Comparison of ENCODE assay signal across 11 cellular contexts in genomic region chr15:68205949-68206539, GRCh38. TPM values are rescaled to one million over a fixed set of nuclear protein-coding genes. Genes with fewer than 3 reads are reported as not detected.
DNase-seq lines count a peak whose midpoint lies in the region; ATAC-seq, FAIRE-seq and TF ChIP-seq lines count a peak whose summit lies in the region.
"Had no signal": no experiment of that assay in that cellular context is flagged by ENCODE, and none has a peak within 500 bp of the region (broad histone marks: within the 10 kb centered on the region; RNA-seq: fewer than 3 reads in every experiment).

No MANE protein-coding gene starts in this region.

- peak overlapping the region in 1 of 4 donors; percentile 1 for H3K4me3 ChIP-seq in adrenal gland
- no peak overlapping the region for H3K4me3 ChIP-seq in HepG2 (replicated peaks in 1 of 3; ENCODE audit: insufficient read depth in 1 of 3, low read depth in 2 of 3, low read length in 3 of 3)
- H3K4me3 ChIP-seq in thymus (ENCODE audit: low read length), result no peak overlapping the region

- TF ChIP-seq EP300 in HepG2 (IDR thresholded peaks at IDR 0.05; ENCODE audit: low read depth in 2 of 2, low read length in 2 of 2) (no peak), HepG2 (CRISPR knock-in tag; IDR thresholded peaks at IDR 0.05; ENCODE audit: borderline replicate concordance) (no peak)

- H3K36me3 ChIP-seq in adrenal gland (replicated peaks in 1 of 2), result no peaks in the 10 kb centered on the region
- H3K36me3 ChIP-seq in HepG2 (replicated peaks in 1 of 2; ENCODE audit: control insufficient read depth in 1 of 2, insufficient read depth in 2 of 2, low read length in 2 of 2), result peaks cover 3% of the 10 kb centered on the region in 2 experiments; a peak in 2 of 5 replicates
- H3K36me3 ChIP-seq in thymus (ENCODE audit: control insufficient read depth, insufficient read depth), result peaks cover under 1% of the 10 kb centered on the region

- no peak overlapping the region for H3K9ac ChIP-seq in HepG2 (ENCODE audit: insufficient read depth, low read depth, low read length)
- H3K9ac ChIP-seq: parathyroid adenoma had no signal

- POLR2A ChIA-PET in HepG2 (lab: Yijun Ruan, JAX), result no interaction called here

- no peaks in the 10 kb centered on the region for H3K79me2 ChIP-seq in HepG2 (ENCODE audit: insufficient read depth, low read length)
- H3K79me2 ChIP-seq: parathyroid adenoma had no signal

- TF ChIP-seq RAD21 in HepG2 (CRISPR knock-in tag; IDR thresholded peaks at IDR 0.05), result no peak

- no peaks in the 10 kb centered on the region for H3K27me3 Mint-ChIP-seq in activated CD4-positive, alpha-beta T cell treated with anti-CD3 and anti-CD28 coated beads, Interleukin-2, amount 10 ng/mL, durations not matched to agents 24 days and 14 days

- peak overlapping the region; percentile 73 for H3K4me3 Mint-ChIP-seq in activated CD4-positive, alpha-beta T cell treated with anti-CD3 and anti-CD28 coated beads, Interleukin-2, amount 10 ng/mL, durations not matched to agents 24 days and 14 days

- H4K20me1 ChIP-seq in HepG2 (ENCODE audit: insufficient read depth, low read length), result 0 out of 2 replicates have a peak, but pooled peaks cover 6% of the 10 kb centered on the region

- no TSS peak for BruUV-seq in HepG2 (replicated peaks; lab: Mats Ljungman, UMichigan)

- H3K9me3 ChIP-seq in adrenal gland (replicated peaks in 1 of 3) (no peaks in the 10 kb centered on the region), HepG2 (ENCODE audit: low read length) (no peaks in the 10 kb centered on the region), thymus (ENCODE audit: control insufficient read depth) (peaks cover 2% of the 10 kb centered on the region)

- WGBS in adrenal gland, 4 donors, result 66 to 80% (median 74%) methylated on average over 10 to 14 of the region's 14 CpGs
- 92% methylated on average over 11 of the region's 14 CpGs for WGBS in HepG2 (ENCODE audit: low lambda C conversion rate)
- 61% methylated on average over 14 of the region's 14 CpGs for WGBS in thymus

- DNase-seq in activated CD4-positive, alpha-beta T cell treated with anti-CD3 and anti-CD28 coated beads, Interleukin-2, amount 10 ng/mL, durations not matched to agents 24 days and 14 days, result peak; percentile 76
- no peak for DNase-seq in activated CD4-positive, alpha-beta T cell treated with anti-CD3 and anti-CD28 coated beads, Interleukin-2, amount 50 U/mL, for 4 hours
- peak; percentile 50 to 74 (median 59) for DNase-seq in adrenal gland
- no peak for DNase-seq in HepG2 (ENCODE audit: low spot score)
- DNase-seq in GM10266 (ENCODE audit: extremely low spot score), result no peak
- DNase-seq in stimulated activated CD4-positive, alpha-beta T cell treated with anti-CD3 and anti-CD28 coated beads, Interleukin-12 subunit alpha, Interleukin-12 subunit beta, amount 100 ng/mL, for 4 hours, result no peak
- DNase-seq: activated T-cell treated with anti-CD3 and anti-CD28 coated beads, Interleukin-2, amount 50 U/mL, for 1 hour; NCI-H774 had no signal

- H3K4me2 ChIP-seq in HepG2 (ENCODE audit: low read depth, low read length), result no peak overlapping the region

- CTCF ChIA-PET in HepG2 (lab: Yijun Ruan, JAX; ENCODE audit: low intra/inter-chr PET ratio, low total read pairs), result no interaction called here

- in situ Hi-C loops in HepG2 (cut with HindIII; ENCODE audit: extremely low pct_ligation_motif_present, low pct_unique_long_range_greater_than_20kb), result no loop called here

- peaks cover 43% of the 10 kb centered on the region for H3K4me1 Mint-ChIP-seq in activated CD4-positive, alpha-beta T cell treated with anti-CD3 and anti-CD28 coated beads, Interleukin-2, amount 10 ng/mL, durations not matched to agents 24 days and 14 days

- no peak for ATAC-seq in HepG2
- no peak for ATAC-seq in HG03280 (IDR thresholded peaks at IDR 0.05; ENCODE audit: unreplicated experiment)

- no peaks in the 10 kb centered on the region for H3K27me3 ChIP-seq in adrenal gland
- no peaks in the 10 kb centered on the region for H3K27me3 ChIP-seq in HepG2 (ENCODE audit: control insufficient read depth in 1 of 2, insufficient read depth in 2 of 2, low read length in 2 of 2)
- no peaks in the 10 kb centered on the region for H3K27me3 ChIP-seq in thymus (ENCODE audit: control insufficient read depth, insufficient read depth)

- peaks cover 18% of the 10 kb centered on the region for H3K36me3 Mint-ChIP-seq in activated CD4-positive, alpha-beta T cell treated with anti-CD3 and anti-CD28 coated beads, Interleukin-2, amount 10 ng/mL, durations not matched to agents 24 days and 14 days (ENCODE audit: low read depth)

- H3K4me1 ChIP-seq in adrenal gland (replicated peaks in 1 of 2), result peaks cover 12 to 23% of the 10 kb centered on the region in 2 donors
- H3K4me1 ChIP-seq in HepG2 (ENCODE audit: insufficient read depth, low read length), result peaks cover 38% of the 10 kb centered on the region
- peaks cover 7% of the 10 kb centered on the region for H3K4me1 ChIP-seq in thymus (ENCODE audit: control insufficient read depth, insufficient read depth, low read length)

- H3K27ac Mint-ChIP-seq in activated CD4-positive, alpha-beta T cell treated with anti-CD3 and anti-CD28 coated beads, Interleukin-2, amount 10 ng/mL, durations not matched to agents 24 days and 14 days, result peak overlapping the region; percentile 73

- no peak for TF ChIP-seq CTCF in adrenal gland (IDR thresholded peaks at IDR 0.05)
- no peak for TF ChIP-seq CTCF in HepG2 (CRISPR knock-in tag; IDR thresholded peaks at IDR 0.05)
- no peak for TF ChIP-seq CTCF in GM10266 (IDR thresholded peaks at IDR 0.05; ENCODE audit: control insufficient read depth, insufficient read depth, low read depth, missing control alignments)

- no peak overlapping the region for H2AFZ ChIP-seq in HepG2 (ENCODE audit: low read length)

- no peaks in the 10 kb centered on the region for H3K9me3 Mint-ChIP-seq in activated CD4-positive, alpha-beta T cell treated with anti-CD3 and anti-CD28 coated beads, Interleukin-2, amount 10 ng/mL, durations not matched to agents 24 days and 14 days

- intact Hi-C loops in activated CD4-positive, alpha-beta T cell treated with anti-CD3 and anti-CD28 coated beads, Interleukin-2, amount 10 ng/mL, durations not matched to agents 24 days and 14 days (cut with micrococcal nuclease), result no loop called here
- intact Hi-C loops in adrenal gland (cut with DNase I) (loop anchor here (5.0 kb wide), 1 partner anchor 344 kb away; no protein-coding TSS in a partner anchor), HepG2 (cut with micrococcal nuclease; ENCODE audit: unreplicated experiment) (no loop called here)

- H3K27ac ChIP-seq in adrenal gland (peak overlapping the region in 2 of 5 donors; percentile 32 to 79), HepG2 (ENCODE audit: extremely low read length, insufficient read depth, low read length) (peak overlapping the region; percentile 81), thymus (ENCODE audit: low read depth) (peak overlapping the region; percentile 19)
- H3K27ac ChIP-seq: parathyroid adenoma had no signal

- TF ChIP-seq POLR2A in adrenal gland (IDR thresholded peaks at IDR 0.05) (no peak), HepG2 (IDR thresholded peaks at IDR 0.05; ENCODE audit: insufficient read depth in 1 of 2, low read depth in 2 of 2, low read length in 2 of 2) (no peak)

- no peak for FAIRE-seq in HepG2 (lab: Jason Lieb, UNC)

RNA-seq across cellular contexts. Expression of gene CALML4, which starts 0.9 kb away (rescaled TPM):
- 14.6 and 16.5 TPM in 2 replicates for total RNA-seq in activated CD4-positive, alpha-beta T cell treated with anti-CD3 and anti-CD28 coated beads, Interleukin-2, amount 10 ng/mL, durations not matched to agents 24 days and 14 days
- total RNA-seq in adrenal gland, result 1 to 10 TPM; 3.3 to 8.4 (median 6.7) TPM
- 10 to 100 TPM in 2 of 3 donors, 1 to 10 TPM in 1; 8.6 to 25.1 (median 18.0) TPM for polyA plus RNA-seq in adrenal gland
- total RNA-seq in HepG2 (2016; rRNA removed; fragmentation: Illumina TruSeq; extraction: Trizol), result 6.5 and 8.7 TPM in 2 replicates
- total RNA-seq in HepG2 (2016; cell fraction: cytosol; rRNA removed; fragmentation: Illumina TruSeq; extraction: Trizol; ENCODE audit: low read depth), result 4.5 and 5.7 TPM in 2 replicates
- 7.8 and 8.1 TPM in 2 replicates for total RNA-seq in HepG2 (2016; cell fraction: insoluble cytoplasmic fraction; rRNA removed; fragmentation: Illumina TruSeq; extraction: Trizol)
- 6.1 and 7.2 TPM in 2 replicates for total RNA-seq in HepG2 (2016; cell fraction: membrane; rRNA removed; fragmentation: Illumina TruSeq; extraction: Trizol)
- total RNA-seq in HepG2 (2016; cell fraction: nucleus; rRNA removed; fragmentation: Illumina TruSeq; extraction: Trizol), result 5.2 and 8.4 TPM in 2 replicates
- 3.1 and 3.6 TPM in 2 replicates for polyA plus RNA-seq in HepG2 (2011; rRNA removed)
- polyA plus RNA-seq in HepG2 (2011; cell fraction: cytosol; rRNA removed), result 1.9 TPM in 2 replicates
- polyA plus RNA-seq in HepG2 (2011; cell fraction: nucleus; rRNA removed), result 5.0 and 6.7 TPM in 2 replicates
- 5.3 and 5.6 TPM in 2 replicates for polyA plus RNA-seq in HepG2 (2012)
- polyA plus RNA-seq in HepG2 (2016; cell fraction: cytosol; fragmentation: Illumina TruSeq; extraction: Trizol; ENCODE audit: low read depth), result 10.2 and 15.8 TPM in 2 replicates
- 13.4 and 15.5 TPM in 2 replicates for polyA plus RNA-seq in HepG2 (2016; cell fraction: insoluble cytoplasmic fraction; fragmentation: Illumina TruSeq; extraction: Trizol; ENCODE audit: low read depth)
- polyA plus RNA-seq in HepG2 (2016; cell fraction: membrane; fragmentation: Illumina TruSeq; extraction: Trizol; ENCODE audit: low read depth), result 10.9 and 14.1 TPM in 2 replicates
- polyA plus RNA-seq in HepG2 (2016; cell fraction: nucleus; fragmentation: Illumina TruSeq; extraction: Trizol; ENCODE audit: insufficient read depth, low read depth), result 27.8 and 31.7 TPM in 2 replicates
- polyA minus RNA-seq in HepG2 (2011; rRNA and poly(A)+ RNA removed; ENCODE audit: low replicate concordance), result 1.6 and 5.3 TPM in 2 replicates
- polyA minus RNA-seq in HepG2 (2011; cell fraction: cytosol; rRNA and poly(A)+ RNA removed), result 0.20 and 0.62 TPM in 2 replicates
- polyA minus RNA-seq in HepG2 (2011; cell fraction: nucleus; rRNA and poly(A)+ RNA removed), result 4.9 and 5.2 TPM in 2 replicates
- polyA plus RNA-seq in thymus, result 18.3 TPM

RNA-seq across cellular contexts. Expression of gene CLN6, which starts 23.5 kb away (rescaled TPM):
- 99.0 and 102 TPM in 2 replicates for total RNA-seq in activated CD4-positive, alpha-beta T cell treated with anti-CD3 and anti-CD28 coated beads, Interleukin-2, amount 10 ng/mL, durations not matched to agents 24 days and 14 days
- total RNA-seq in adrenal gland (10 to 100 TPM; 15.3 to 36.6 (median 25.8) TPM), HepG2 (2016; rRNA removed; fragmentation: Illumina TruSeq; extraction: Trizol) (11.1 and 27.1 TPM in 2 replicates)
- polyA plus RNA-seq in adrenal gland (10 to 100 TPM; 22.8 to 33.0 (median 27.8) TPM), HepG2 (2011; rRNA removed) (24.9 and 26.6 TPM in 2 replicates), thymus (14.2 TPM)
- total RNA-seq in HepG2 (2016; cell fraction: cytosol; rRNA removed; fragmentation: Illumina TruSeq; extraction: Trizol; ENCODE audit: low read depth), result 8.6 and 9.6 TPM in 2 replicates
- 11.8 and 24.4 TPM in 2 replicates for total RNA-seq in HepG2 (2016; cell fraction: insoluble cytoplasmic fraction; rRNA removed; fragmentation: Illumina TruSeq; extraction: Trizol)
- 21.8 and 24.8 TPM in 2 replicates for total RNA-seq in HepG2 (2016; cell fraction: membrane; rRNA removed; fragmentation: Illumina TruSeq; extraction: Trizol)
- 26.2 and 36.2 TPM in 2 replicates for total RNA-seq in HepG2 (2016; cell fraction: nucleus; rRNA removed; fragmentation: Illumina TruSeq; extraction: Trizol)
- 16.8 and 20.7 TPM in 2 replicates for polyA plus RNA-seq in HepG2 (2011; cell fraction: cytosol; rRNA removed)
- 31.9 and 38.5 TPM in 2 replicates for polyA plus RNA-seq in HepG2 (2011; cell fraction: nucleus; rRNA removed)
- polyA plus RNA-seq in HepG2 (2012), result 11.0 and 11.8 TPM in 2 replicates
- polyA plus RNA-seq in HepG2 (2016; cell fraction: cytosol; fragmentation: Illumina TruSeq; extraction: Trizol; ENCODE audit: low read depth), result 12.8 and 17.1 TPM in 2 replicates
- polyA plus RNA-seq in HepG2 (2016; cell fraction: insoluble cytoplasmic fraction; fragmentation: Illumina TruSeq; extraction: Trizol; ENCODE audit: low read depth), result 18.2 and 20.3 TPM in 2 replicates
- 26.1 and 27.9 TPM in 2 replicates for polyA plus RNA-seq in HepG2 (2016; cell fraction: membrane; fragmentation: Illumina TruSeq; extraction: Trizol; ENCODE audit: low read depth)
- polyA plus RNA-seq in HepG2 (2016; cell fraction: nucleus; fragmentation: Illumina TruSeq; extraction: Trizol; ENCODE audit: insufficient read depth, low read depth), result 66.1 and 79.6 TPM in 2 replicates
- 97.2 and 431 TPM in 2 replicates for polyA minus RNA-seq in HepG2 (2011; rRNA and poly(A)+ RNA removed; ENCODE audit: low replicate concordance)
- 10.3 and 11.8 TPM in 2 replicates for polyA minus RNA-seq in HepG2 (2011; cell fraction: cytosol; rRNA and poly(A)+ RNA removed)
- 22.3 and 29.9 TPM in 2 replicates for polyA minus RNA-seq in HepG2 (2011; cell fraction: nucleus; rRNA and poly(A)+ RNA removed)

Comparison
In these comparisons a context has a peak if more than half of its experiments do, and no peak if none do; other contexts are left out.
1. DNase-seq: peak in activated CD4-positive, alpha-beta T cell treated with anti-CD3 and anti-CD28 coated beads, Interleukin-2, amount 10 ng/mL, durations not matched to agents 24 days and 14 days (single experiment) and adrenal gland (7 of 7); none in activated CD4-positive, alpha-beta T cell treated with anti-CD3 and anti-CD28 coated beads, Interleukin-2, amount 50 U/mL, for 4 hours (0 of 2), HepG2 (single experiment), GM10266 (single experiment) and stimulated activated CD4-positive, alpha-beta T cell treated with anti-CD3 and anti-CD28 coated beads, Interleukin-12 subunit alpha, Interleukin-12 subunit beta, amount 100 ng/mL, for 4 hours (single experiment).
2. intact Hi-C loops: an anchor here in adrenal gland (5.0 kb wide); none called in activated CD4-positive, alpha-beta T cell treated with anti-CD3 and anti-CD28 coated beads, Interleukin-2, amount 10 ng/mL, durations not matched to agents 24 days and 14 days and HepG2.